In genomic region chr13:51070005-51070649, GRCh38 we compare ENCODE assay signal across 8 cellular contexts. TPM values are rescaled to one million over a fixed set of nuclear protein-coding genes. Genes with fewer than 3 reads are reported as not detected.
DNase-seq lines count a peak whose midpoint lies in the region; ATAC-seq and TF ChIP-seq lines count a peak whose summit lies in the region.

No MANE protein-coding gene starts in this region.

- no peak overlapping the region for H3K27ac ChIP-seq in right atrium auricular region

- H3K9me3 ChIP-seq in right atrium auricular region, result no peaks in the 10 kb centered on the region

- peaks cover 0 to 12% of the 10 kb centered on the region in 2 donors for H3K4me1 ChIP-seq in right atrium auricular region

- intact Hi-C loops in sciatic nerve (cut with DNase I), result no loop called here

- peak; percentile 86 for ATAC-seq in HG02759 (IDR thresholded peaks at IDR 0.05; ENCODE audit: unreplicated experiment)
- ATAC-seq in sciatic nerve, result peak; percentile 91
- no peak for ATAC-seq in GM19324 (IDR thresholded peaks at IDR 0.05; ENCODE audit: low FRiP score, unreplicated experiment)

- DNase-seq in NCI-H146 (lab: John Stamatoyannopoulos, UW) (peak; percentile 75), T-helper 1 cell (peak; percentile 45 to 81 (median 61)), amniotic epithelial cell (ENCODE audit: low read depth) (peak; percentile 59), right atrium auricular region (ENCODE audit: low spot score) (peak; percentile 84), sciatic nerve (ENCODE audit: low spot score) (peak; percentile 91)

- no peak overlapping the region for H3K4me3 ChIP-seq in right atrium auricular region

- TF ChIP-seq CTCF in GM12872 (IDR thresholded peaks at IDR 0.05; ENCODE audit: insufficient read depth, low read depth, low read length) (peak; percentile 94), right atrium auricular region (IDR thresholded peaks at IDR 0.05) (peak; percentile 82 to 97)

- no peaks in the 10 kb centered on the region for H3K27me3 ChIP-seq in right atrium auricular region

- H3K36me3 ChIP-seq in right atrium auricular region, result no peaks in the 10 kb centered on the region

RNA-seq across cellular contexts. Expression of gene C13orf42, which starts 40.9 kb away (rescaled TPM):
- total RNA-seq in right atrium auricular region (not detected), sciatic nerve (not detected)
